17 cellular contexts compared by ENCODE assay signal in the genomic region with DNA sequence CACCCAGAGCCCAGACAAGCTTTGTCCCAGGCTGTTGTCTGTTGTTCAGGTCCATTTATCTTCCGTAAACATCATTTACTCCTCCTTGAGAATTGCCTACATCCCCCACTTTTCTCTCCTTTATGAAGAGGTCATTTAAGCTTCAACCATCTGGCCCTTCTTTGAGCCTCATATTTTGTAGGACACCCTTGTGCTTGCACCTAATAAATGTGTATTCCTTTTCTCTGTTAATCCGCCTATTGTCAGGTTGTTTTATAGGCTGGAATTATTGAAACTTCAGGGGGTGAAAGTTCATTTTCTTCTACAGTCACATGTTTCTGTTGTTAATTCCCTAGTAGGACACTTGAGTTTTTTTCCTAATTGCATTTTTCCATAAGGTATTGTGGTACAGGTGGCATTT. TPM values are rescaled to one million over a fixed set of nuclear protein-coding genes. Genes with fewer than 3 reads are reported as not detected.
DNase-seq lines count a peak whose midpoint lies in the region; ATAC-seq, FAIRE-seq and TF ChIP-seq lines count a peak whose summit lies in the region.
"Had no signal": no experiment of that assay in that cellular context is flagged by ENCODE, and none has a peak within 500 bp of the region (broad histone marks: within the 10 kb centered on the region; RNA-seq: fewer than 3 reads in every experiment).

No MANE protein-coding gene starts in this region.

- no peak overlapping the region for H3K4ac ChIP-seq in H1 (replicated peaks; ENCODE audit: insufficient read length, low read depth, low read length)

- no peak overlapping the region for H3K18ac ChIP-seq in H1 (ENCODE audit: extremely low read depth, low read length)

- H2BK120ac ChIP-seq in H1 (replicated peaks; ENCODE audit: low read depth, low read length) = no peak overlapping the region

- H3K27ac ChIP-seq in H1 (ENCODE audit: low read depth, low read length) = no peak overlapping the region
- H3K27ac ChIP-seq: C4-2B had no signal

- no peak overlapping the region for H3K4me2 ChIP-seq in H1 (ENCODE audit: insufficient read depth in 1 of 2, low read depth in 2 of 2, low read length in 2 of 2)
- H3K4me2 ChIP-seq: GM23338 had no signal

- POLR2A ChIA-PET in H1 (lab: Charles Lee; ENCODE audit: partially characterized antibody) = no interaction called here

- TF ChIP-seq RAD21 in H1 (IDR thresholded peaks at IDR 0.05 in 1 of 2, conservative IDR thresholded peaks at IDR 0.05 in 1 of 2; ENCODE audit: low read depth in 2 of 2, low read length in 2 of 2) = no peak

- H2BK12ac ChIP-seq in H1 (ENCODE audit: low read depth, low read length) = no peak overlapping the region

- no peak overlapping the region for H3K27ac Mint-ChIP-seq in mesothelial cell of epicardium
- H3K27ac Mint-ChIP-seq: CD4-positive, alpha-beta T cell; GM23338 had no signal

- no peak overlapping the region for H2BK20ac ChIP-seq in H1 (ENCODE audit: low read length)

- H3K36me3 ChIP-seq in H1 (ENCODE audit: control insufficient read depth in 2 of 4, insufficient read depth in 4 of 4, low read length in 3 of 4) = no peaks in the 10 kb centered on the region

- no peak overlapping the region for H3K56ac ChIP-seq in H1 (replicated peaks; ENCODE audit: insufficient read length, low read depth, low read length)

- no peak overlapping the region for H4K5ac ChIP-seq in H1 (ENCODE audit: insufficient read length, low read depth, low read length)

- H3K4me1 ChIP-seq in H1 (replicated peaks in 1 of 4; ENCODE audit: control insufficient read depth in 3 of 4, insufficient read depth in 4 of 4, low read length in 3 of 4) = peaks cover 0 to 12% (median 8%) of the 10 kb centered on the region in 4 experiments; a peak in 5 of 7 replicates

- H4K91ac ChIP-seq in H1 (replicated peaks; ENCODE audit: insufficient read length, low read length) = no peak overlapping the region

- H4K20me1 ChIP-seq in H1 (replicated peaks in 1 of 2; ENCODE audit: control insufficient read depth in 1 of 2, insufficient read depth in 2 of 2, low read length in 2 of 2) = no peaks in the 10 kb centered on the region

- no peak for ATAC-seq in HG03095 (IDR thresholded peaks at IDR 0.05; ENCODE audit: unreplicated experiment)
- ATAC-seq: GM23338 had no signal

- TF ChIP-seq POLR2A in H1 (IDR thresholded peaks at IDR 0.05; ENCODE audit: control extremely low read depth in 1 of 2, low read depth in 2 of 2, low read length in 2 of 2) (no peak), erythroblast (IDR thresholded peaks at IDR 0.05; ENCODE audit: low read length) (no peak)

- no peak overlapping the region for H3K9ac ChIP-seq in H1 (replicated peaks in 1 of 4; ENCODE audit: extremely low read depth in 1 of 4, low read depth in 3 of 4, low read length in 3 of 4)

- no peaks in the 10 kb centered on the region for H3K27me3 Mint-ChIP-seq in mesothelial cell of epicardium (ENCODE audit: low read depth)
- H3K27me3 Mint-ChIP-seq: CD4-positive, alpha-beta T cell had no signal

- H3K79me2 ChIP-seq in H1 (ENCODE audit: control insufficient read depth in 1 of 2, insufficient read depth in 2 of 2, low read length in 2 of 2) = no peaks in the 10 kb centered on the region

- no peak for TF ChIP-seq CTCF in H1 (IDR thresholded peaks at IDR 0.05; ENCODE audit: control extremely low read depth in 1 of 3, insufficient read depth in 1 of 3, low read depth in 1 of 3, low read length in 3 of 3)
- no peak for TF ChIP-seq CTCF in mesothelial cell of epicardium (IDR thresholded peaks at IDR 0.05; ENCODE audit: unreplicated experiment)

- H3K79me1 ChIP-seq in H1 (ENCODE audit: low read depth, low read length) = no peaks in the 10 kb centered on the region

- no peak for FAIRE-seq in H1 (lab: Jason Lieb, UNC)
- FAIRE-seq: A204.1, D721Med had no signal

- H3K4me1 Mint-ChIP-seq in mesothelial cell of epicardium = peaks cover 18% of the 10 kb centered on the region

- TF ChIP-seq EP300 in H1 (IDR thresholded peaks at IDR 0.05; ENCODE audit: borderline replicate concordance in 1 of 2, low read depth in 2 of 2, low read length in 2 of 2) = no peak

- no peak overlapping the region for H2BK5ac ChIP-seq in H1 (ENCODE audit: low read depth, low read length)

- 0 out of 2 replicates have a peak overlapping the region, but pooled peaks have one; percentile 6 for H2AFZ ChIP-seq in H1 (ENCODE audit: low read length)
- H2AFZ ChIP-seq: GM23338 had no signal

- H3K9me3 ChIP-seq in H1 (ENCODE audit: insufficient read depth in 2 of 2, low read depth in 1 of 2, low read length in 1 of 2) = no peaks in the 10 kb centered on the region

- no peaks in the 10 kb centered on the region for H3K36me3 Mint-ChIP-seq in mesothelial cell of epicardium

- peak; percentile 56 for DNase-seq in DMS53 treated with DMSO at 0.1 percent for 48 hours (lab: John Stamatoyannopoulos, UW; ENCODE audit: unreplicated experiment)
- DNase-seq in NCI-H187 treated with DMSO at 0.1 percent for 48 hours (lab: John Stamatoyannopoulos, UW) = peak; percentile 39
- peak; percentile 28 for DNase-seq in NCI-H345 treated with DMSO at 0.1 percent for 48 hours (lab: John Stamatoyannopoulos, UW; ENCODE audit: unreplicated experiment)
- DNase-seq in H1 (ENCODE audit: low read depth in 1 of 2, low spot score in 2 of 2) = no peak
- DNase-seq in erythroblast (lab: John Stamatoyannopoulos, UW) = no peak
- DNase-seq in mesothelial cell of epicardium (ENCODE audit: low spot score in 2 of 2, unreplicated experiment in 2 of 2) = no peak
- DNase-seq: AML-193; Caco-2; CD4-positive, alpha-beta T cell; DMS79 treated with DMSO at 0.1 percent for 48 hours; GF-D8; H7 had no signal

- H2BK15ac ChIP-seq in H1 (ENCODE audit: low read length) = no peak overlapping the region

- CTCF ChIA-PET in H1 (lab: Charles Lee; ENCODE audit: partially characterized antibody) = interaction anchor here (0.6 to 1.1 kb wide), 3 partner anchors 8 to 460 kb away, joined by 3 to 4 read pairs (median 3); no protein-coding TSS in a partner anchor

- 96% methylated on average over 2 of the region's 2 CpGs; no CpG with 5 or more reads in 1 of the 2 experiments for WGBS in H1 (ENCODE audit: extremely low coverage in 1 of 2, insufficient coverage in 1 of 2, insufficient read length in 1 of 2, insufficient replicate concordance in 2 of 2, low coverage in 1 of 2, low lambda C conversion rate in 2 of 2, missing lambda C conversion rate in 1 of 2), 2 experiments

- peaks cover 3% of the 10 kb centered on the region for H3K9me3 Mint-ChIP-seq in mesothelial cell of epicardium
- H3K9me3 Mint-ChIP-seq: GM23338 had no signal

- no peak overlapping the region for H3K4me3 ChIP-seq in H1 (ENCODE audit: extremely low read depth in 1 of 4, insufficient read depth in 2 of 4, low read depth in 3 of 4, low read length in 4 of 4)
- H3K4me3 ChIP-seq: GM23338 had no signal

- no peak overlapping the region for H2AK5ac ChIP-seq in H1 (ENCODE audit: low read depth, low read length)

- H3K4me3 Mint-ChIP-seq in mesothelial cell of epicardium = no peak overlapping the region
- H3K4me3 Mint-ChIP-seq: CD4-positive, alpha-beta T cell; GM23338 had no signal

- H3K27me3 ChIP-seq in H1 (replicated peaks in 1 of 4; ENCODE audit: control insufficient read depth in 3 of 4, extremely low read depth in 1 of 4, insufficient read depth in 3 of 4, low read length in 3 of 4) = no peaks in the 10 kb centered on the region

- H3K14ac ChIP-seq in H1 (ENCODE audit: insufficient read length) = no peak overlapping the region

- no peak overlapping the region for H3K23ac ChIP-seq in H1 (ENCODE audit: insufficient read length)

- H3K23me2 ChIP-seq in H1 (ENCODE audit: low read depth, low read length) = no peaks in the 10 kb centered on the region; the same call in 1 of the 2 replicates

- no peak overlapping the region for H4K8ac ChIP-seq in H1 (ENCODE audit: extremely low read depth, insufficient read depth, low read length)

TF ChIP-seq in H1, 55 proteins besides CTCF, POLR2A, EP300 and RAD21 (continues in another document):
- TF ChIP-seq HDAC6 (IDR thresholded peaks at IDR 0.05; ENCODE audit: low read depth, low read length) (no peak), ATF3 (IDR thresholded peaks at IDR 0.05; ENCODE audit: insufficient read depth, low read depth, low read length) (no peak), MAX (IDR thresholded peaks at IDR 0.05) (no peak)

RNA-seq across cellular contexts. Expression of gene CTTNBP2, which starts 19.6 kb away (rescaled TPM):
- 30.9 and 35.1 TPM in 2 replicates for total RNA-seq in H1 (2021; fragmentation: NEBNext Ultra II Directional; extraction: Animal tissue kit (Norgen Biotek cat#: 25700))
- 13.0 and 15.3 TPM in 2 replicates for polyA plus RNA-seq in H1 (2011; rRNA removed)
- polyA plus RNA-seq in H1 (2011; cell fraction: cytosol; rRNA removed) = 17.2 TPM
- polyA plus RNA-seq in H1 (2011; cell fraction: nucleus; rRNA removed) = 28.1 TPM
- polyA plus RNA-seq in H1 (2012, experiment 1 of 2) = 16.4 to 24.1 TPM (median 19.3 TPM) in 4 replicates
- 1.1 TPM for polyA plus RNA-seq in H1 (2012, experiment 2 of 2)
- 13.7 TPM for polyA plus RNA-seq in H1 (2013, experiment 1 of 2)
- polyA plus RNA-seq in H1 (2013, experiment 2 of 2) = 13.3 TPM
- 44.0 and 63.2 TPM in 2 replicates for polyA minus RNA-seq in H1 (2011; rRNA and poly(A)+ RNA removed)
- 12.7 TPM for polyA minus RNA-seq in H1 (2011; cell fraction: cytosol; rRNA and poly(A)+ RNA removed)
- 52.1 TPM for polyA minus RNA-seq in H1 (2011; cell fraction: nucleus; rRNA and poly(A)+ RNA removed)
- 10.8 to 12.1 TPM (median 11.7 TPM) in 3 replicates for total RNA-seq in mesothelial cell of epicardium
- total RNA-seq: CD4-positive, alpha-beta T cell had no signal

Comparison
In these comparisons a context has a peak if more than half of its experiments do, and no peak if none do; other contexts are left out.
1. DNase-seq: peak in DMS53 treated with DMSO at 0.1 percent for 48 hours (single experiment), NCI-H187 treated with DMSO at 0.1 percent for 48 hours (single experiment) and NCI-H345 treated with DMSO at 0.1 percent for 48 hours (single experiment); none in H1 (0 of 2), erythroblast (0 of 2) and mesothelial cell of epicardium (0 of 2).